8 cellular contexts compared by ENCODE assay signal in the genomic region with DNA sequence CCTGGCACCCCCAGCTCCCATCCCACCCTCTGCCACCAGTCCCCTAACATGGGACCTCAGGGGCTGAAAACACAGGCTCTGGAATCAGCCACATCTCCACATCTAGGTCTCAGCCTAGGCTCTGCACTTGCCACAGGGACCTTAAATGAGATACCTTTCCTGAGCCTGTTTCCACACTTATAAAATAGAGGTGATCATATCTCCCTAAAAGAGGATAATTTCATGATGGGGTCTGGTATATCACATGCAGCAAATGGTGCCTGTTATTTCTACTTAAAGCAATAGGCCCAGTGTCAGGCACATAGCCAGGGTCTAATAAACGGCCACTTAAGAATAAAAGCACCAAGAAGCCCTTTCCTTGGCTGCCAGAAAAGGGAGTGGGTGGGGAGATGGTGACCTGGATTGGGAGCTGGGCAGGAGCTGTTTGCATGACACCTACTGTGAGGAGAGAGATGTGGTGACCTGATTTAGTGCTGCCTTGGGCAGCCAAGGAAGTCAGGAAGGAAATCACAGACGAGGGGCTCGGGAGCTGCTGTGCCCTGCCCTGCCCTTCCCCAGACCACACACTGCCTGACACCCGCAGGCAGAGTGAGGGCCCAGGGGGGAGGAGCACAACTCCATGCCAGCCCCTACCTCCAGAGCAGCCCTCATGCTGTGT.
A peak's percentile ranks its signal among the peaks of the same experiment; 100 is the strongest.
DNase-seq lines count a peak whose midpoint lies in the region; ATAC-seq and TF ChIP-seq lines count a peak whose summit lies in the region.

No MANE protein-coding gene starts in this region.

- POLR2A ChIA-PET in GM10248 (lab: Yijun Ruan, JAX), result no interaction called here

- WGBS in right lobe of liver (ENCODE audit: insufficient coverage, low coverage, low lambda C conversion rate, missing lambda C conversion rate), result 38% methylated on average over 3 of the region's 4 CpGs
- 21 to 31% methylated on average over 3 to 4 of the region's 4 CpGs for WGBS in transverse colon (ENCODE audit: low coverage in 1 of 2), 2 donors

- ATAC-seq in Right ventricle myocardium inferior (no peak), right lobe of liver (no peak), GM19397 (IDR thresholded peaks at IDR 0.05; ENCODE audit: unreplicated experiment) (no peak)

- H3K36me3 ChIP-seq in left ventricle myocardium inferior (no peaks in the 10 kb centered on the region), right lobe of liver (no peaks in the 10 kb centered on the region), transverse colon (no peaks in the 10 kb centered on the region)

- H3K27me3 ChIP-seq in left ventricle myocardium inferior (ENCODE audit: low read depth), result no peaks in the 10 kb centered on the region
- H3K27me3 ChIP-seq in right lobe of liver, result no peaks in the 10 kb centered on the region
- no peaks in the 10 kb centered on the region for H3K27me3 ChIP-seq in transverse colon

- no peaks in the 10 kb centered on the region for H3K27me3 Mint-ChIP-seq in activated naive CD8-positive, alpha-beta T cell

- H3K4me1 Mint-ChIP-seq in activated naive CD8-positive, alpha-beta T cell (ENCODE audit: low read depth), result peaks cover 75% of the 10 kb centered on the region

- H3K27ac ChIP-seq in left ventricle myocardium inferior (replicated peaks) (peak overlapping the region; percentile 96), right lobe of liver (peak overlapping the region; percentile 90 to 93 (median 92)), transverse colon (peak overlapping the region; percentile 89 to 98 (median 94))

- peaks cover 77% of the 10 kb centered on the region for H3K4me1 ChIP-seq in left ventricle myocardium inferior
- H3K4me1 ChIP-seq in right lobe of liver, result peaks cover 0 to 49% (median 17%) of the 10 kb centered on the region in 4 donors
- peaks cover 36 to 74% (median 61%) of the 10 kb centered on the region in 4 donors for H3K4me1 ChIP-seq in transverse colon

- TF ChIP-seq POLR2A in right lobe of liver (IDR thresholded peaks at IDR 0.05) (no peak), transverse colon (IDR thresholded peaks at IDR 0.05) (no peak)

- H3K9me3 ChIP-seq in left ventricle myocardium inferior (replicated peaks) (no peaks in the 10 kb centered on the region), right lobe of liver (no peaks in the 10 kb centered on the region), transverse colon (no peaks in the 10 kb centered on the region)

- peak overlapping the region; percentile 91 for H3K27ac Mint-ChIP-seq in activated naive CD8-positive, alpha-beta T cell

- H3K9me3 Mint-ChIP-seq in activated naive CD8-positive, alpha-beta T cell (ENCODE audit: low read depth), result no peaks in the 10 kb centered on the region

- DNase-seq in left ventricle myocardium inferior (no peak), Right ventricle myocardium inferior (ENCODE audit: missing footprints) (no peak), right lobe of liver (no peak), transverse colon (no peak), SHP77 (lab: John Stamatoyannopoulos, UW) (no peak), GM10248 (ENCODE audit: extremely low spot score) (no peak)

- H3K4me3 ChIP-seq in left ventricle myocardium inferior (peak overlapping the region; percentile 61), right lobe of liver (peak overlapping the region in 1 of 3 donors; percentile 57), transverse colon (peak overlapping the region in 1 of 4 donors; percentile 51)

- in situ Hi-C loops in transverse colon (cut with MboI; ENCODE audit: low pct_ligation_motif_present in 1 of 4, low pct_unique_long_range_greater_than_20kb in 1 of 4, low sequenced_read_pairs in 3 of 4), result loop anchor here in 1 of 4 donors (10.0 kb wide), 1 partner anchor 47 kb away; no protein-coding TSS in a partner anchor

- H3K4me3 Mint-ChIP-seq in activated naive CD8-positive, alpha-beta T cell, result peak overlapping the region; percentile 79

- intact Hi-C loops in left ventricle myocardium inferior (cut with micrococcal nuclease), result no loop called here
- intact Hi-C loops in Right ventricle myocardium inferior (cut with DNase I), result loop anchor here (2.0 to 5.0 kb wide), 3 partner anchors 39 to 85 kb away; no protein-coding TSS in a partner anchor
- intact Hi-C loops in right lobe of liver (cut with DNase I), result loop anchor here in 1 of 2 donors (10.0 kb wide), 1 partner anchor 67 kb away; the partner anchor contains the start of gene IRF2BPL
- intact Hi-C loops in transverse colon (cut with DNase I; ENCODE audit: low total_unique reads), result loop anchor here (2.0 to 5.0 kb wide), 3 partner anchors 39 to 85 kb away; no protein-coding TSS in a partner anchor

- H3K36me3 Mint-ChIP-seq in activated naive CD8-positive, alpha-beta T cell, result no peaks in the 10 kb centered on the region

- no peak for TF ChIP-seq EP300 in transverse colon (IDR thresholded peaks at IDR 0.05; ENCODE audit: low read depth)

- CTCF ChIA-PET in GM10248 (lab: Yijun Ruan, JAX), result interaction anchor here (0.8 to 2.1 kb wide), 10 partner anchors 10 to 137 kb away, joined by 3 to 7 read pairs (median 4); no protein-coding TSS in a partner anchor

- TF ChIP-seq CTCF in left ventricle myocardium inferior (IDR thresholded peaks at IDR 0.05; ENCODE audit: borderline replicate concordance), result no peak
- TF ChIP-seq CTCF in right lobe of liver (IDR thresholded peaks at IDR 0.05), result no peak
- TF ChIP-seq CTCF in transverse colon (IDR thresholded peaks at IDR 0.05), result no peak
- no peak for TF ChIP-seq CTCF in GM10248 (IDR thresholded peaks at IDR 0.05; ENCODE audit: control extremely low read depth, extremely low read depth, low read depth, missing control alignments)
